8 cellular contexts compared by ENCODE assay signal in genomic region chr22:39534591-39535301, GRCh38. TPM values are rescaled to one million over a fixed set of nuclear protein-coding genes. Genes with fewer than 3 reads are reported as not detected.
DNase-seq lines count a peak whose midpoint lies in the region; ATAC-seq and TF ChIP-seq lines count a peak whose summit lies in the region.

No MANE protein-coding gene starts in this region.

- H3K9me3 Mint-ChIP-seq in CD4-positive, alpha-beta memory T cell, result peaks cover 0 to 2% (median 0%) of the 10 kb centered on the region in 8 donors
- H3K9me3 Mint-ChIP-seq in osteocyte (ENCODE audit: unreplicated experiment), result no peaks in the 10 kb centered on the region

- no peak overlapping the region for H3K27ac ChIP-seq in CD4-positive, alpha-beta memory T cell (ENCODE audit: low read depth, low read length)
- H3K27ac ChIP-seq in RWPE1 (peak overlapping the region; percentile 82), tibial nerve (peak overlapping the region; percentile 55 to 96 (median 74))

- POLR2A ChIA-PET in CD4-positive, alpha-beta memory T cell (lab: Charles Lee; ENCODE audit: partially characterized antibody), result interaction anchor here (0.8 to 4.4 kb wide), 11 partner anchors 10 to 813 kb away, joined by 3 to 41 read pairs (median 4); partner anchors contain the start of genes ADSL, ATF4, MIEF1 and RPL3
- POLR2A ChIA-PET in RWPE1 (lab: Yijun Ruan, JAX; ENCODE audit: low non-redundant PET), result interaction anchor here (1.0 kb wide), 1 partner anchor 812 kb away, joined by 3 read pairs; no protein-coding TSS in a partner anchor

- peak overlapping the region in 1 of 2 donors; percentile 24 for H3K4me3 ChIP-seq in CD4-positive, alpha-beta memory T cell (ENCODE audit: low read length in 2 of 2)
- H3K4me3 ChIP-seq in tibial nerve, result peak overlapping the region in 3 of 4 donors; percentile 8 to 14 (median 8)

- no peaks in the 10 kb centered on the region for H3K9me3 ChIP-seq in CD4-positive, alpha-beta memory T cell (ENCODE audit: control insufficient read depth in 1 of 2, low read length in 2 of 2)
- H3K9me3 ChIP-seq in tibial nerve, result no peaks in the 10 kb centered on the region

- H3K27me3 Mint-ChIP-seq in CD4-positive, alpha-beta memory T cell, result no peaks in the 10 kb centered on the region
- H3K27me3 Mint-ChIP-seq in osteocyte (ENCODE audit: unreplicated experiment), result no peaks in the 10 kb centered on the region

- 9 to 12% methylated on average over 21 to 30 of the region's 40 CpGs for WGBS in tibial nerve, 2 donors

- DNase-seq in CD4-positive, alpha-beta memory T cell, result peak; percentile 68 to 77 (median 73)
- peak; percentile 84 for DNase-seq in HK-2 (ENCODE audit: unreplicated experiment)
- peak; percentile 60 for DNase-seq in RWPE1 (ENCODE audit: low spot score)
- peak; percentile 94 for DNase-seq in activated effector memory CD4-positive, alpha-beta T cell treated with anti-CD3 and anti-CD28 coated beads, Interleukin-2, amount 50 U/mL, for 16 hours
- DNase-seq in globus pallidus (ENCODE audit: low spot score), result peak; percentile 67
- peak; percentile 94 for DNase-seq in osteocyte (ENCODE audit: extremely low spot score, unreplicated experiment)
- peak; percentile 83 to 91 for DNase-seq in tibial nerve (ENCODE audit: low spot score in 2 of 2)

- H3K4me1 Mint-ChIP-seq in CD4-positive, alpha-beta memory T cell, result peaks cover 24 to 38% (median 31%) of the 10 kb centered on the region in 4 donors
- peaks cover 28% of the 10 kb centered on the region for H3K4me1 Mint-ChIP-seq in osteocyte (ENCODE audit: unreplicated experiment)

- TF ChIP-seq POLR2A in tibial nerve (IDR thresholded peaks at IDR 0.05), result no peak

- CTCF ChIA-PET in CD4-positive, alpha-beta memory T cell (lab: Charles Lee; ENCODE audit: partially characterized antibody), result interaction anchor here (0.6 to 8.7 kb wide), 30 partner anchors 8 to 952 kb away, joined by 3 to 179 read pairs (median 4); partner anchors contain the start of genes ADSL and MIEF1
- CTCF ChIA-PET in RWPE1 (lab: Yijun Ruan, JAX), result interaction anchor here (0.5 to 3.2 kb wide), 16 partner anchors 10 to 1818 kb away, joined by 3 to 24 read pairs (median 3); no protein-coding TSS in a partner anchor

- no peak for ATAC-seq in HG03045 (IDR thresholded peaks at IDR 0.05; ENCODE audit: unreplicated experiment)

- H3K4me3 Mint-ChIP-seq in CD4-positive, alpha-beta memory T cell, result peak overlapping the region in 2 of 8 donors; percentile 10 to 36
- H3K4me3 Mint-ChIP-seq in osteocyte (ENCODE audit: unreplicated experiment), result no peak overlapping the region

- peaks cover 10 to 23% of the 10 kb centered on the region in 2 donors for H3K36me3 Mint-ChIP-seq in CD4-positive, alpha-beta memory T cell
- H3K36me3 Mint-ChIP-seq in osteocyte (ENCODE audit: unreplicated experiment), result peaks cover 4% of the 10 kb centered on the region

- TF ChIP-seq EP300 in tibial nerve (IDR thresholded peaks at IDR 0.05), result peak in 1 of 2 donors; percentile 25

- H3K27me3 ChIP-seq in CD4-positive, alpha-beta memory T cell (ENCODE audit: insufficient read depth, low read length), result no peaks in the 10 kb centered on the region
- no peaks in the 10 kb centered on the region for H3K27me3 ChIP-seq in tibial nerve

- peak; percentile 90 for TF ChIP-seq CTCF in RWPE1 (conservative IDR thresholded peaks at IDR 0.05; ENCODE audit: low read depth)
- TF ChIP-seq CTCF in osteocyte (IDR thresholded peaks at IDR 0.05), result peak; percentile 99
- peak; percentile 93 to 99 (median 99) for TF ChIP-seq CTCF in tibial nerve (IDR thresholded peaks at IDR 0.05)

- peaks cover 33% of the 10 kb centered on the region for H3K4me1 ChIP-seq in CD4-positive, alpha-beta memory T cell (ENCODE audit: insufficient read depth, low read length)
- H3K4me1 ChIP-seq in tibial nerve, result peaks cover 0 to 46% (median 25%) of the 10 kb centered on the region in 4 donors

- H3K36me3 ChIP-seq in CD4-positive, alpha-beta memory T cell (ENCODE audit: insufficient read depth, low read length), result peaks cover 6% of the 10 kb centered on the region
- peaks cover 0 to 7% (median 0%) of the 10 kb centered on the region in 3 donors for H3K36me3 ChIP-seq in tibial nerve

- intact Hi-C loops in CD4-positive, alpha-beta memory T cell (cut with micrococcal nuclease), result loop anchor here (1.0 kb wide), 3 partner anchors 406 to 814 kb away; no protein-coding TSS in a partner anchor

- H3K27ac Mint-ChIP-seq in CD4-positive, alpha-beta memory T cell, result peak overlapping the region in 2 of 7 donors; percentile 18 to 77
- H3K27ac Mint-ChIP-seq in osteocyte (ENCODE audit: unreplicated experiment), result no peak overlapping the region

RNA-seq across cellular contexts. Expression of gene RPS19BP1, which starts 2.2 kb away (rescaled TPM):
- 10 to 100 TPM; 66.9 to 67.1 TPM for total RNA-seq in CD4-positive, alpha-beta memory T cell
- polyA plus RNA-seq in CD4-positive, alpha-beta memory T cell, result 100 to 1,000 TPM; 103 to 112 TPM
- total RNA-seq in osteocyte (51.1 and 53.1 TPM in 2 replicates), tibial nerve (100 to 1,000 TPM; 178 to 206 (median 197) TPM)

RNA-seq across cellular contexts. Expression of gene ATF4, which starts 14.4 kb away (rescaled TPM):
- total RNA-seq in CD4-positive, alpha-beta memory T cell, result 100 to 1,000 TPM; 265 to 278 TPM
- polyA plus RNA-seq in CD4-positive, alpha-beta memory T cell, result 100 to 1,000 TPM in 1 of 2 donors, 10 to 100 TPM in 1; 44.4 to 109 TPM
- total RNA-seq in osteocyte (408 and 440 TPM in 2 replicates), tibial nerve (100 to 1,000 TPM; 347 to 405 (median 390) TPM)

RNA-seq across cellular contexts. Expression of gene MIEF1, which starts 32.7 kb away (rescaled TPM):
- 10 to 100 TPM; 40.5 to 44.3 TPM for total RNA-seq in CD4-positive, alpha-beta memory T cell
- 10 to 100 TPM; 15.4 to 27.5 TPM for polyA plus RNA-seq in CD4-positive, alpha-beta memory T cell
- 24.8 and 25.8 TPM in 2 replicates for total RNA-seq in osteocyte
- total RNA-seq in tibial nerve, result 10 to 100 TPM; 18.0 to 38.2 (median 26.9) TPM

RNA-seq across cellular contexts. Expression of gene CACNA1I, which starts 35.8 kb away (rescaled TPM):
- 10 to 100 TPM; 57.8 to 58.0 TPM for total RNA-seq in CD4-positive, alpha-beta memory T cell
- polyA plus RNA-seq in CD4-positive, alpha-beta memory T cell, result 1 to 10 TPM in 1 of 2 donors, under 1 TPM in 1; 0.30 to 1.6 TPM
- total RNA-seq in osteocyte (0.03 TPM in 2 replicates), tibial nerve (under 1 TPM; 0.42 to 0.78 (median 0.52) TPM)
